Comparison of ENCODE assay signal across 9 cellular contexts in the genomic region with DNA sequence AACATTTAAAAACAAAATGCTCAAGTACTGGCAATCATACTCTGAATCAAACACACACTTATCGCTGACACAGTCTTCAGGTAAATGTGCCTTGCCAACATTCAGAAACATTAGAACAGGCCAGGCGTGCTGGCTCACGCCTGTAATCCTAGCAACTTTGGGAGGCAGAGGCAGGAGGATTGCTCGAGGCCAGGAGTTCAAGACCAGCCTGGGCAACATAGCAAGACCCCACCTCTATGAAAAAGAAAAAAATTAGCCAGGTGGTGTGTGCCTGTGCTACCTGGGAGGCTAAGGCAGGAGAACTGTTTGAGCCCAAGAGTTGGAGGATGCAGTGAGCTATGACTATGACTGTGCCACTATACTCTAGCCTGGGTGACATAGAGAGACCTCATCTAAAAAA.
"Had no signal": no experiment of that assay in that cellular context is flagged by ENCODE, and none has a peak within 500 bp of the region (broad histone marks: within the 10 kb centered on the region; RNA-seq: fewer than 3 reads in every experiment).

No MANE protein-coding gene starts in this region.

- H3K4me3 ChIP-seq: GM23338 had no signal

- H2AFZ ChIP-seq: GM23338 had no signal

- ATAC-seq: GM23338 had no signal

- H3K4me2 ChIP-seq: GM23338 had no signal

- H3K4me3 Mint-ChIP-seq: GM23338, H9, HFFc6 had no signal

- H3K27ac Mint-ChIP-seq: GM23338, H9, HFFc6, IgD-negative memory B cell had no signal

- DNase-seq: H9, HCEC 1CT, HFFc6, KG1 had no signal

- H3K27me3 Mint-ChIP-seq: IgD-negative memory B cell had no signal

- H3K9me3 Mint-ChIP-seq: GM23338, H9, HFFc6, IgD-negative memory B cell had no signal

- FAIRE-seq: H1, H54, HTR-8/SVneo had no signal

- H3K4me1 Mint-ChIP-seq: GM23338, H9 had no signal
